In genomic region chr2:204019572-204020501, GRCh38 we compare ENCODE assay signal across 9 cellular contexts.
DNase-seq lines count a peak whose midpoint lies in the region; FAIRE-seq and TF ChIP-seq lines count a peak whose summit lies in the region.
"Had no signal": no experiment of that assay in that cellular context is flagged by ENCODE, and none has a peak within 500 bp of the region (broad histone marks: within the 10 kb centered on the region; RNA-seq: fewer than 3 reads in every experiment).

No MANE protein-coding gene starts in this region.

- peak overlapping the region; percentile 98 for H3K27ac ChIP-seq in OCI-LY3 (ENCODE audit: low read length)

- no peak overlapping the region for H2AFZ ChIP-seq in OCI-LY3 (ENCODE audit: low read depth, low read length)

- peaks cover 20% of the 10 kb centered on the region for H3K36me3 ChIP-seq in OCI-LY3 (replicated peaks; ENCODE audit: low read depth, low read length)
- H3K36me3 ChIP-seq in bronchial epithelial cell (ENCODE audit: control insufficient read depth, insufficient read depth, low read length), result no peaks in the 10 kb centered on the region

- no peaks in the 10 kb centered on the region for H3K79me2 ChIP-seq in OCI-LY3 (ENCODE audit: low read length)

- peak overlapping the region; percentile 60 for H3K9ac ChIP-seq in OCI-LY3 (ENCODE audit: low read length)

- H3K27me3 ChIP-seq in OCI-LY3 (ENCODE audit: low read depth, low read length), result no peaks in the 10 kb centered on the region
- no peaks in the 10 kb centered on the region for H3K27me3 ChIP-seq in bronchial epithelial cell (ENCODE audit: control insufficient read depth, insufficient read depth, low read length)

- H3K9me3 ChIP-seq in OCI-LY3 (ENCODE audit: insufficient read depth, low read length), result peaks cover 3% of the 10 kb centered on the region; the same call in 1 of the 2 replicates

- no peaks in the 10 kb centered on the region for H4K20me1 ChIP-seq in OCI-LY3 (ENCODE audit: insufficient read depth, low read length)

- FAIRE-seq in bronchial epithelial cell (lab: Jason Lieb, UNC) (peak; percentile 52), urothelium cell line (lab: Jason Lieb, UNC) (peak; percentile 89)

- peaks cover 98% of the 10 kb centered on the region for H3K4me1 ChIP-seq in OCI-LY3 (ENCODE audit: low read length)

- peak overlapping the region; percentile 47 for H3K4me2 ChIP-seq in OCI-LY3 (ENCODE audit: low read length)

- H3K4me3 ChIP-seq in OCI-LY3 (ENCODE audit: low read length) (peak overlapping the region; percentile 12; the same call in 1 of the 2 replicates), bronchial epithelial cell (ENCODE audit: low read depth, low read length) (no peak overlapping the region)

- no peak for TF ChIP-seq CTCF in OCI-LY3 (IDR thresholded peaks at IDR 0.05; ENCODE audit: low read depth, low read length)
- TF ChIP-seq CTCF in bronchial epithelial cell (IDR thresholded peaks at IDR 0.05; ENCODE audit: insufficient read depth, low read length, severe bottlenecking), result no peak

- DNase-seq in stimulated activated naive CD4-positive, alpha-beta T cell treated with Interleukin-2 at 50 U/mL for 16 hours (lab: John Stamatoyannopoulos, UW), result peak; percentile 62
- no peak for DNase-seq in stimulated activated naive CD4-positive, alpha-beta T cell (lab: John Stamatoyannopoulos, UW)
- DNase-seq in bronchial epithelial cell (ENCODE audit: low read depth), result peak; percentile 98
- peak; percentile 78 for DNase-seq in urothelium cell line (ENCODE audit: low spot score)
- no peak for DNase-seq in germinal center (ENCODE audit: low spot score)
- no peak for DNase-seq in SKM-1 (lab: John Stamatoyannopoulos, UW; ENCODE audit: unreplicated experiment)
- DNase-seq in cerebellum (ENCODE audit: low spot score), result no peak
- DNase-seq: C1 segment of cervical spinal cord had no signal

Comparison
In these comparisons a context has a peak if more than half of its experiments do, and no peak if none do; other contexts are left out.
1. DNase-seq: peak in stimulated activated naive CD4-positive, alpha-beta T cell treated with Interleukin-2 at 50 U/mL for 16 hours (single experiment), bronchial epithelial cell (single experiment) and urothelium cell line (single experiment); none in stimulated activated naive CD4-positive, alpha-beta T cell (0 of 6), germinal center (single experiment), SKM-1 (single experiment) and cerebellum (single experiment).